Comparison of ENCODE assay signal across 9 cellular contexts in genomic region chr20:61263084-61263695, GRCh38. TPM values are rescaled to one million over a fixed set of nuclear protein-coding genes. Genes with fewer than 3 reads are reported as not detected.
DNase-seq lines count a peak whose midpoint lies in the region; ATAC-seq and TF ChIP-seq lines count a peak whose summit lies in the region.
"Had no signal": no experiment of that assay in that cellular context is flagged by ENCODE, and none has a peak within 500 bp of the region (broad histone marks: within the 10 kb centered on the region; RNA-seq: fewer than 3 reads in every experiment).

No MANE protein-coding gene starts in this region.

- no peak overlapping the region for H3K27ac ChIP-seq in cardiac muscle cell
- no peak overlapping the region for H3K27ac ChIP-seq in right cardiac atrium (ENCODE audit: low read length)
- no peak overlapping the region for H3K27ac ChIP-seq in foreskin keratinocyte

- H3K27me3 ChIP-seq in cardiac muscle cell (no peaks in the 10 kb centered on the region), right cardiac atrium (ENCODE audit: control insufficient read depth, insufficient read depth) (no peaks in the 10 kb centered on the region), foreskin keratinocyte (no peaks in the 10 kb centered on the region)

- intact Hi-C loops in right cardiac atrium (cut with DNase I) = no loop called here

- TF ChIP-seq CTCF in cardiac muscle cell (IDR thresholded peaks at IDR 0.05; ENCODE audit: low read depth, low read length) (peak; percentile 90), foreskin keratinocyte (conservative IDR thresholded peaks at IDR 0.05) (peak; percentile 79)

- no peak overlapping the region for H3K4me3 ChIP-seq in cardiac muscle cell
- no peak overlapping the region for H3K4me3 ChIP-seq in right cardiac atrium (ENCODE audit: low read length)

- no peaks in the 10 kb centered on the region for H3K9me3 ChIP-seq in cardiac muscle cell (ENCODE audit: low read depth)
- no peaks in the 10 kb centered on the region for H3K9me3 ChIP-seq in right cardiac atrium (ENCODE audit: control insufficient read depth, low read length)

- WGBS in right cardiac atrium = 43% methylated on average over 10 of the region's 10 CpGs

- H3K4me1 ChIP-seq in cardiac muscle cell (ENCODE audit: low read depth) (no peaks in the 10 kb centered on the region), right cardiac atrium (ENCODE audit: control insufficient read depth, insufficient read depth, low read length) (no peaks in the 10 kb centered on the region), foreskin keratinocyte (no peaks in the 10 kb centered on the region)

- no peaks in the 10 kb centered on the region for H3K36me3 ChIP-seq in cardiac muscle cell

- DNase-seq in cardiac muscle cell (ENCODE audit: low read depth in 1 of 2, low spot score in 1 of 2) (peak in 1 of 2 donors; percentile 22), right cardiac atrium (no peak), foreskin keratinocyte (no peak)
- peak; percentile 67 for DNase-seq in activated CD4-positive, alpha-beta T cell treated with anti-CD3 and anti-CD28 coated beads for 48 hours
- peak in 2 of 3 experiments; percentile 1 to 41 for DNase-seq in stimulated activated CD4-positive, alpha-beta T cell treated with anti-CD3 and anti-CD28 coated beads, TNF-alpha, amount 100 ng/mL, for 24 hours (ENCODE audit: low read depth in 3 of 3)

- ATAC-seq in right cardiac atrium (no peak), foreskin keratinocyte (peak; percentile 30), GM21526 (IDR thresholded peaks at IDR 0.05; ENCODE audit: low FRiP score, unreplicated experiment) (no peak), GM21360 (IDR thresholded peaks at IDR 0.05; ENCODE audit: unreplicated experiment) (no peak), HG02678 (IDR thresholded peaks at IDR 0.05; ENCODE audit: unreplicated experiment) (no peak)
- ATAC-seq: activated naive CD4-positive, alpha-beta T cell treated with anti-CD3 and anti-CD28 coated beads, Interleukin-2, amount 50 U/mL, for 72 hours had no signal

RNA-seq across cellular contexts. Expression of gene CDH4, which starts 11.1 kb away (rescaled TPM):
- 0.42 and 0.80 TPM in 2 replicates for total RNA-seq in cardiac muscle cell
- 0.43 and 2.4 TPM in 2 replicates for polyA plus RNA-seq in cardiac muscle cell
- 1 to 10 TPM in 1 of 4 donors, under 1 TPM in 3; 0.21 to 1.0 (median 0.59) TPM for total RNA-seq in right cardiac atrium
- polyA plus RNA-seq in right cardiac atrium = 0.32 TPM
- total RNA-seq in foreskin keratinocyte = 11.2 and 12.8 TPM in 2 replicates
- polyA plus RNA-seq in foreskin keratinocyte = 5.9 and 7.3 TPM in 2 replicates

Comparison
In these comparisons a context has a peak if more than half of its experiments do, and no peak if none do; other contexts are left out.
1. DNase-seq: peak in activated CD4-positive, alpha-beta T cell treated with anti-CD3 and anti-CD28 coated beads for 48 hours (single experiment) and stimulated activated CD4-positive, alpha-beta T cell treated with anti-CD3 and anti-CD28 coated beads, TNF-alpha, amount 100 ng/mL, for 24 hours (2 of 3); none in right cardiac atrium (0 of 3) and foreskin keratinocyte (0 of 2).